In genomic region chr12:70365648-70366518, GRCh38 we compare ENCODE assay signal across 8 cellular contexts. TPM values are rescaled to one million over a fixed set of nuclear protein-coding genes. Genes with fewer than 3 reads are reported as not detected.
DNase-seq lines count a peak whose midpoint lies in the region; ATAC-seq lines count a peak whose summit lies in the region.

KCNMB4 (plus strand) TSS chr12:70366290; CDS start chr12:70366735, 445 bp downstream.

- intact Hi-C loops in left colon (cut with DNase I, micrococcal nuclease): no loop called here

- ATAC-seq in GM18517 (IDR thresholded peaks at IDR 0.05; ENCODE audit: unreplicated experiment) (peak; percentile 62), HG02943 (IDR thresholded peaks at IDR 0.05; ENCODE audit: low read depth, unreplicated experiment) (peak; percentile 78), left colon (peak; percentile 79)

- peak within 1 kb of the TSS; percentile 86 for H3K27ac ChIP-seq in caudate nucleus (ENCODE audit: low read depth, low read length)

- DNase-seq in NCI-H1930 (lab: John Stamatoyannopoulos, UW) (peak; percentile 76 to 83), caudate nucleus (lab: John Stamatoyannopoulos, UW) (peak; percentile 4 to 92 (median 75)), left colon (peak; percentile 58 to 65), NOMO-1 (lab: John Stamatoyannopoulos, UW; ENCODE audit: unreplicated experiment in 2 of 2) (no peak)
- peak; percentile 34 to 41 (median 38) for DNase-seq in activated CD4-positive, CD25-positive, alpha-beta regulatory T cell (lab: John Stamatoyannopoulos, UW)
- peak; percentile 78 to 84 for DNase-seq in stimulated activated CD4-positive, alpha-beta T cell treated with anti-CD3 and anti-CD28 coated beads, Interleukin-2, amount 100 ng/mL, for 24 hours

RNA-seq across cellular contexts. Expression of gene KCNMB4, which starts in this region (rescaled TPM):
- 1 to 10 TPM in 1 of 2 donors, under 1 TPM in 1; 0.73 to 1.5 TPM for total RNA-seq in left colon

Comparison
In these comparisons a context has a peak if more than half of its experiments do, and no peak if none do; other contexts are left out.
1. DNase-seq: peak in NCI-H1930 (2 of 2), activated CD4-positive, CD25-positive, alpha-beta regulatory T cell (4 of 4), caudate nucleus (61 of 61), left colon (2 of 2) and stimulated activated CD4-positive, alpha-beta T cell treated with anti-CD3 and anti-CD28 coated beads, Interleukin-2, amount 100 ng/mL, for 24 hours (2 of 2); none in NOMO-1 (0 of 2).
2. Peak in every context shown above with its lines, with median percentiles within 50 percentile points of each other: ATAC-seq.